In genomic region chr11:114326151-114326550, GRCh38 we compare ENCODE assay signal across 26 cellular contexts. TPM values are rescaled to one million over a fixed set of nuclear protein-coding genes. Genes with fewer than 3 reads are reported as not detected.
"Had no signal": no experiment of that assay in that cellular context is flagged by ENCODE, and none has a peak within 500 bp of the region (broad histone marks: within the 10 kb centered on the region; RNA-seq: fewer than 3 reads in every experiment).

No MANE protein-coding gene starts in this region.

- H3K36me3 ChIP-seq: breast epithelium had no signal

- DNase-seq: activated CD4-positive, alpha-beta T cell treated with anti-CD3 and anti-CD28 coated beads, Interleukin-2, amount 10 ng/mL, durations not matched to agents 24 days and 14 days; activated CD4-positive, alpha-beta T cell treated with anti-CD3 and anti-CD28 coated beads, Interleukin-2, amount 50 U/mL, for 4 hours; activated CD8-positive, alpha-beta T cell treated with anti-CD3 and anti-CD28 coated beads for 36 hours; activated gamma-delta T cell; activated naive CD4-positive, alpha-beta T cell treated with Interleukin-2 at 50 U/mL for 16 hours; activated naive CD8-positive, alpha-beta T cell treated with anti-CD3 and anti-CD28 coated beads, Interleukin-2, amount 10 ng/mL, durations not matched to agents 7 days and 5 days; activated T-cell treated with anti-CD3 and anti-CD28 coated beads, Interleukin-2, amount 50 U/mL, for 24 hours; body of pancreas; NCI-H1092; NCI-H1436 treated with DMSO at 0.1 percent for 48 hours; NCI-H1694 treated with DMSO at 0.1 percent for 48 hours; NCI-H2029; NCI-H345; NCI-H524 treated with DMSO at 0.1 percent for 48 hours; OCI-M1; RPMI8226; SK-N-SH had no signal

- H3K9ac ChIP-seq: KMS-11, SK-N-SH had no signal

- H3K4me3 ChIP-seq: body of pancreas, breast epithelium, coronary artery had no signal

- H3K27me3 ChIP-seq: body of pancreas, breast epithelium had no signal

- H3K4me2 ChIP-seq: KMS-11, SK-N-SH had no signal

- H3K4me1 ChIP-seq: body of pancreas, breast epithelium had no signal

- FAIRE-seq: astrocyte, TTC549 had no signal

- ATAC-seq: activated CD8-positive, alpha-beta T cell treated with anti-CD3 and anti-CD28 coated beads for 36 hours; body of pancreas; Panc1; Right ventricle myocardium inferior had no signal

- H3K27ac ChIP-seq: body of pancreas, breast epithelium, coronary artery, KMS-11 had no signal

RNA-seq across cellular contexts. Expression of gene NNMT, which starts 30.0 kb away (rescaled TPM):
- total RNA-seq: activated CD4-positive, alpha-beta T cell treated with anti-CD3 and anti-CD28 coated beads, Interleukin-2, amount 10 ng/mL, durations not matched to agents 24 days and 14 days; activated CD8-positive, alpha-beta memory T cell treated with anti-CD3 and anti-CD28 coated beads for 36 hours; activated CD8-positive, alpha-beta T cell treated with anti-CD3 and anti-CD28 coated beads for 36 hours; activated naive CD8-positive, alpha-beta T cell treated with anti-CD3 and anti-CD28 coated beads, Interleukin-2, amount 10 ng/mL, durations not matched to agents 7 days and 5 days; activated T-helper 2 cell treated with anti-CD3 and anti-CD28 coated beads, Interferon-gamma antibody, Interleukin-2, Interleukin-4, amounts not matched to agents 10 μg/mL and 5 μg/mL and 100 μg/mL, durations not matched to agents 14 hours and 24 hours and 36 hours had no signal
